ENCODE assay signal across 14 cellular contexts in the genomic region with DNA sequence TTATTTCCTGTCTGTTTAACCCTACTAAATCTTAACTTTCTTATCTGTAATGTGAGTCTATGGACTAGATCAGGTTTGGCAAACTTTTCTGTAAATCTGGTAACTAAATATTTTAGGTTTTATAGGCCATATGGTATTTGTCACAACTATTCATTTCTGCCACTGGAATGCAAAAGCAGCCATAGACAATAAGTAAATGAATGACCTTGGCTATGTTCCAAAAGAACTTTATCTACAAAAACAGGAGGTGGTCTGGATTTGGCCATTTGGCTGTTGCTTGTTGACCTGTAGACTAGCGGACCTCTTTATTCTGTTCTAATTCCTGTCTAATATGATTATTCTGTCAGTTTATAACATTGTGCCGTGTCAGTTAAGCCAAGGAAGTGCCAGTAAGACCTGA.
DNase-seq lines count a peak whose midpoint lies in the region; ATAC-seq and TF ChIP-seq lines count a peak whose summit lies in the region.
"Had no signal": no experiment of that assay in that cellular context is flagged by ENCODE, and none has a peak within 500 bp of the region (broad histone marks: within the 10 kb centered on the region; RNA-seq: fewer than 3 reads in every experiment).

No MANE protein-coding gene starts in this region.

- intact Hi-C loops in gastrocnemius medialis (cut with DNase I; ENCODE audit: low total_unique reads): no loop called here

- POLR2A ChIA-PET in activated CD4-positive, alpha-beta T cell treated with anti-CD3 and anti-CD28 coated beads, Interleukin-2, amount 10 ng/mL, durations not matched to agents 7 days and 5 days (lab: Charles Lee): no interaction called here

- H3K4me1 Mint-ChIP-seq in activated CD4-positive, alpha-beta T cell treated with anti-CD3 and anti-CD28 coated beads, Interleukin-2, amount 10 ng/mL, durations not matched to agents 7 days and 5 days: no peaks in the 10 kb centered on the region
- H3K4me1 Mint-ChIP-seq: GM23338 had no signal

- H3K27me3 ChIP-seq in gastrocnemius medialis: no peaks in the 10 kb centered on the region

- H3K36me3 ChIP-seq in gastrocnemius medialis: no peaks in the 10 kb centered on the region

- peaks cover 17% of the 10 kb centered on the region for H3K36me3 Mint-ChIP-seq in activated CD4-positive, alpha-beta T cell treated with anti-CD3 and anti-CD28 coated beads, Interleukin-2, amount 10 ng/mL, durations not matched to agents 7 days and 5 days (ENCODE audit: low read depth)

- H3K4me3 Mint-ChIP-seq in activated CD4-positive, alpha-beta T cell treated with anti-CD3 and anti-CD28 coated beads, Interleukin-2, amount 10 ng/mL, durations not matched to agents 7 days and 5 days: no peak overlapping the region
- H3K4me3 Mint-ChIP-seq: activated T-cell treated with anti-CD3 and anti-CD28 coated beads, Interleukin-2, amount 50 U/mL, for 24 hours; B cell; GM23338; neural crest cell had no signal

- peak; percentile 89 for ATAC-seq in SK-N-SH treated with all-trans-retinoic acid at 6 μM for 48 hours
- peak in 1 of 2 donors; percentile 3 for ATAC-seq in gastrocnemius medialis
- ATAC-seq: GM23338 had no signal

- TF ChIP-seq CTCF in fibroblast of the aortic adventitia (IDR thresholded peaks at IDR 0.05; ENCODE audit: insufficient read depth, low read length): no peak
- TF ChIP-seq CTCF in gastrocnemius medialis (IDR thresholded peaks at IDR 0.05 in 4 of 5, conservative IDR thresholded peaks at IDR 0.05 in 1 of 5): no peak

- H3K9me3 ChIP-seq in gastrocnemius medialis: no peaks in the 10 kb centered on the region

- no peaks in the 10 kb centered on the region for H3K27me3 Mint-ChIP-seq in activated CD4-positive, alpha-beta T cell treated with anti-CD3 and anti-CD28 coated beads, Interleukin-2, amount 10 ng/mL, durations not matched to agents 7 days and 5 days
- H3K27me3 Mint-ChIP-seq: activated T-cell treated with anti-CD3 and anti-CD28 coated beads, Interleukin-2, amount 50 U/mL, for 24 hours; B cell had no signal

- in situ Hi-C loops in gastrocnemius medialis (cut with MboI; ENCODE audit: low sequenced_read_pairs in 4 of 4): loop anchor here in 1 of 4 donors (25.0 kb wide), 1 partner anchor 669 kb away; no protein-coding TSS in a partner anchor

- DNase-seq in EH (ENCODE audit: low read depth): peak; percentile 61
- peak; percentile 48 for DNase-seq in fibroblast of the aortic adventitia (ENCODE audit: low read depth)
- no peak for DNase-seq in gastrocnemius medialis
- no peak for DNase-seq in activated CD4-positive, alpha-beta T cell treated with anti-CD3 and anti-CD28 coated beads, Interleukin-2, amount 10 ng/mL, durations not matched to agents 7 days and 5 days
- DNase-seq in COLO829 (ENCODE audit: low spot score): no peak
- no peak for DNase-seq in hippocampal formation (lab: John Stamatoyannopoulos, UW)
- no peak for DNase-seq in NCI-H82 (lab: John Stamatoyannopoulos, UW)
- DNase-seq: activated CD4-positive, CD25-positive, alpha-beta regulatory T cell treated with anti-CD3 and anti-CD28 coated beads, Interleukin-2, amount 50 U/mL, for 72 hours; activated T-cell treated with anti-CD3 and anti-CD28 coated beads, Interleukin-2, amount 50 U/mL, for 24 hours; effector CD4-positive, alpha-beta T cell had no signal

- H3K27ac Mint-ChIP-seq in activated CD4-positive, alpha-beta T cell treated with anti-CD3 and anti-CD28 coated beads, Interleukin-2, amount 10 ng/mL, durations not matched to agents 7 days and 5 days: no peak overlapping the region
- H3K27ac Mint-ChIP-seq: activated T-cell treated with anti-CD3 and anti-CD28 coated beads, Interleukin-2, amount 50 U/mL, for 24 hours; B cell; GM23338 had no signal

- H3K9me3 Mint-ChIP-seq in activated CD4-positive, alpha-beta T cell treated with anti-CD3 and anti-CD28 coated beads, Interleukin-2, amount 10 ng/mL, durations not matched to agents 7 days and 5 days: peaks cover 14% of the 10 kb centered on the region
- H3K9me3 Mint-ChIP-seq: GM23338 had no signal

- no peak for TF ChIP-seq POLR2A in gastrocnemius medialis (IDR thresholded peaks at IDR 0.05)

- peaks cover 38 to 43% of the 10 kb centered on the region in 2 donors for H3K4me1 ChIP-seq in gastrocnemius medialis

- CTCF ChIA-PET in activated CD4-positive, alpha-beta T cell treated with anti-CD3 and anti-CD28 coated beads, Interleukin-2, amount 10 ng/mL, durations not matched to agents 7 days and 5 days (lab: Charles Lee): no interaction called here

- H3K4me3 ChIP-seq in fibroblast of the aortic adventitia (ENCODE audit: low read depth, low read length) (no peak overlapping the region), gastrocnemius medialis (no peak overlapping the region)
- H3K4me3 ChIP-seq: GM23338 had no signal

- peak overlapping the region; percentile 56 to 70 (median 58) for H3K27ac ChIP-seq in gastrocnemius medialis

TF ChIP-seq in SK-N-SH treated with all-trans-retinoic acid at 6 μM for 48 hours, 23 proteins besides CTCF, POLR2A, EP300 and RAD21 (continues in another document):
- no peak; the same call in 1 of the 2 replicates for TF ChIP-seq TSHZ2 (CRISPR knock-in tag; IDR thresholded peaks at IDR 0.05)
- no peak for TF ChIP-seq ZFP30 (CRISPR knock-in tag; IDR thresholded peaks at IDR 0.05)
- TF ChIP-seq TCF4 (CRISPR knock-in tag; IDR thresholded peaks at IDR 0.05; ENCODE audit: borderline replicate concordance): no peak; the same call in 1 of the 2 replicates
- TF ChIP-seq ZNF8 (CRISPR knock-in tag; IDR thresholded peaks at IDR 0.05): no peak
- peak; percentile 72 for TF ChIP-seq TOX (CRISPR knock-in tag; IDR thresholded peaks at IDR 0.05; ENCODE audit: borderline replicate concordance)
- TF ChIP-seq CSDC2 (CRISPR knock-in tag; IDR thresholded peaks at IDR 0.05): no peak
- TF ChIP-seq PPARA (CRISPR knock-in tag; IDR thresholded peaks at IDR 0.05; ENCODE audit: borderline replicate concordance): no peak
- peak; percentile 54; the same call in 1 of the 2 replicates for TF ChIP-seq ZC3H10 (CRISPR knock-in tag; IDR thresholded peaks at IDR 0.05)
- no peak for TF ChIP-seq BACH2 (CRISPR knock-in tag; IDR thresholded peaks at IDR 0.05; ENCODE audit: borderline replicate concordance)
- TF ChIP-seq GLIS3 (CRISPR knock-in tag; IDR thresholded peaks at IDR 0.05): no peak
- TF ChIP-seq ISL1 (CRISPR knock-in tag; IDR thresholded peaks at IDR 0.05): peak; percentile 94
- peak; percentile 48; the same call in 1 of the 2 replicates for TF ChIP-seq RARB (CRISPR knock-in tag; IDR thresholded peaks at IDR 0.05)
- TF ChIP-seq, protein P1, sequence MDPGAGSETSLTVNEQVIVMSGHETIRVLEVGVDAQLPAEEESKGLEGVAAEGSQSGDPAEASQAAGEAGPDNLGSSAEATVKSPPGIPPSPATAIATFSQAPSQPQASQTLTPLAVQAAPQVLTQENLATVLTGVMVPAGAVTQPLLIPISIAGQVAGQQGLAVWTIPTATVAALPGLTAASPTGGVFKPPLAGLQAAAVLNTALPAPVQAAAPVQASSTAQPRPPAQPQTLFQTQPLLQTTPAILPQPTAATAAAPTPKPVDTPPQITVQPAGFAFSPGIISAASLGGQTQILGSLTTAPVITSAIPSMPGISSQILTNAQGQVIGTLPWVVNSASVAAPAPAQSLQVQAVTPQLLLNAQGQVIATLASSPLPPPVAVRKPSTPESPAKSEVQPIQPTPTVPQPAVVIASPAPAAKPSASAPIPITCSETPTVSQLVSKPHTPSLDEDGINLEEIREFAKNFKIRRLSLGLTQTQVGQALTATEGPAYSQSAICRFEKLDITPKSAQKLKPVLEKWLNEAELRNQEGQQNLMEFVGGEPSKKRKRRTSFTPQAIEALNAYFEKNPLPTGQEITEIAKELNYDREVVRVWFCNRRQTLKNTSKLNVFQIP (CRISPR knock-in tag; IDR thresholded peaks at IDR 0.05; ENCODE audit: borderline replicate concordance, low read depth): no peak
- TF ChIP-seq SNAI2 (CRISPR knock-in tag; IDR thresholded peaks at IDR 0.05): peak; percentile 84
- TF ChIP-seq, protein P2, sequence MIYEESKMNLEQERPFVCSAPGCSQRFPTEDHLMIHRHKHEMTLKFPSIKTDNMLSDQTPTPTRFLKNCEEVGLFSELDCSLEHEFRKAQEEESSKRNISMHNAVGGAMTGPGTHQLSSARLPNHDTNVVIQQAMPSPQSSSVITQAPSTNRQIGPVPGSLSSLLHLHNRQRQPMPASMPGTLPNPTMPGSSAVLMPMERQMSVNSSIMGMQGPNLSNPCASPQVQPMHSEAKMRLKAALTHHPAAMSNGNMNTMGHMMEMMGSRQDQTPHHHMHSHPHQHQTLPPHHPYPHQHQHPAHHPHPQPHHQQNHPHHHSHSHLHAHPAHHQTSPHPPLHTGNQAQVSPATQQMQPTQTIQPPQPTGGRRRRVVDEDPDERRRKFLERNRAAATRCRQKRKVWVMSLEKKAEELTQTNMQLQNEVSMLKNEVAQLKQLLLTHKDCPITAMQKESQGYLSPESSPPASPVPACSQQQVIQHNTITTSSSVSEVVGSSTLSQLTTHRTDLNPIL (CRISPR knock-in tag; IDR thresholded peaks at IDR 0.05; ENCODE audit: low read depth): no peak
- no peak for TF ChIP-seq ARNTL (CRISPR knock-in tag; IDR thresholded peaks at IDR 0.05; ENCODE audit: borderline replicate concordance, low read depth)
- no peak for TF ChIP-seq ZNF70 (CRISPR knock-in tag; IDR thresholded peaks at IDR 0.05)
- no peak for TF ChIP-seq ZNF565 (CRISPR knock-in tag; conservative IDR thresholded peaks at IDR 0.05; ENCODE audit: low read depth)

Comparison
In these comparisons a context has a peak if more than half of its experiments do, and no peak if none do; other contexts are left out.
1. DNase-seq: peak in EH (single experiment) and fibroblast of the aortic adventitia (single experiment); none in gastrocnemius medialis (0 of 2), activated CD4-positive, alpha-beta T cell treated with anti-CD3 and anti-CD28 coated beads, Interleukin-2, amount 10 ng/mL, durations not matched to agents 7 days and 5 days (single experiment), COLO829 (single experiment), hippocampal formation (0 of 2) and NCI-H82 (single experiment).